In genomic region chr6:27624672-27625262, GRCh38 we compare ENCODE assay signal across 15 cellular contexts.
DNase-seq lines count a peak whose midpoint lies in the region; ATAC-seq and TF ChIP-seq lines count a peak whose summit lies in the region.
"Had no signal": no experiment of that assay in that cellular context is flagged by ENCODE, and none has a peak within 500 bp of the region (broad histone marks: within the 10 kb centered on the region; RNA-seq: fewer than 3 reads in every experiment).

No MANE protein-coding gene starts in this region.

- no peaks in the 10 kb centered on the region for H3K36me3 ChIP-seq in OCI-LY3 (replicated peaks; ENCODE audit: low read depth, low read length)
- H3K36me3 ChIP-seq in right atrium auricular region = no peaks in the 10 kb centered on the region
- H3K36me3 ChIP-seq: BLaER1 treated with 17β-estradiol and CSF1 and Interleukin-3, amounts not matched to agents 10 nM and 100 nM had no signal

- DNase-seq in left colon (no peak), right atrium auricular region (ENCODE audit: low spot score) (no peak), NAMALWA (ENCODE audit: low spot score) (no peak)
- DNase-seq: Calu3; CD8-positive, alpha-beta T cell; DMS79 treated with DMSO at 0.1 percent for 48 hours; GF-D8; GOT3; H7; IMR-90; KBM-7 had no signal

- peak overlapping the region; percentile 30 for H3K4me2 ChIP-seq in OCI-LY3 (ENCODE audit: low read length)
- H3K4me2 ChIP-seq: BLaER1 treated with 17β-estradiol and CSF1 and Interleukin-3, amounts not matched to agents 10 nM and 100 nM had no signal

- intact Hi-C loops in left colon (cut with DNase I, micrococcal nuclease) = no loop called here

- TF ChIP-seq CTCF in OCI-LY3 (IDR thresholded peaks at IDR 0.05; ENCODE audit: low read depth, low read length) = no peak
- TF ChIP-seq CTCF in right atrium auricular region (IDR thresholded peaks at IDR 0.05) = no peak

- no peak overlapping the region for H3K9ac ChIP-seq in OCI-LY3 (ENCODE audit: low read length)
- H3K9ac ChIP-seq: BLaER1 treated with 17β-estradiol and CSF1 and Interleukin-3, amounts not matched to agents 10 nM and 100 nM had no signal

- ATAC-seq in GM21529 (IDR thresholded peaks at IDR 0.05; ENCODE audit: unreplicated experiment) = peak; percentile 65
- ATAC-seq in left colon = peak; percentile 93
- no peak for ATAC-seq in HG02870 (IDR thresholded peaks at IDR 0.05; ENCODE audit: unreplicated experiment)
- ATAC-seq: CD8-positive, alpha-beta T cell had no signal

- H4K20me1 ChIP-seq in OCI-LY3 (ENCODE audit: insufficient read depth, low read length) = no peaks in the 10 kb centered on the region
- H4K20me1 ChIP-seq: BLaER1 treated with 17β-estradiol and CSF1 and Interleukin-3, amounts not matched to agents 10 nM and 100 nM had no signal

- H3K27me3 ChIP-seq in OCI-LY3 (ENCODE audit: low read depth, low read length) = peaks cover 6% of the 10 kb centered on the region; the same call in 1 of the 2 replicates
- H3K27me3 ChIP-seq in right atrium auricular region = no peaks in the 10 kb centered on the region
- H3K27me3 ChIP-seq: BLaER1 treated with 17β-estradiol and CSF1 and Interleukin-3, amounts not matched to agents 10 nM and 100 nM had no signal

- H3K9me3 ChIP-seq in OCI-LY3 (ENCODE audit: insufficient read depth, low read length) (no peaks in the 10 kb centered on the region), right atrium auricular region (no peaks in the 10 kb centered on the region)
- H3K9me3 ChIP-seq: BLaER1 treated with 17β-estradiol and CSF1 and Interleukin-3, amounts not matched to agents 10 nM and 100 nM had no signal

- peaks cover 12% of the 10 kb centered on the region for H3K4me1 ChIP-seq in OCI-LY3 (ENCODE audit: low read length)
- H3K4me1 ChIP-seq in right atrium auricular region = no peaks in the 10 kb centered on the region
- H3K4me1 ChIP-seq: BLaER1 treated with 17β-estradiol and CSF1 and Interleukin-3, amounts not matched to agents 10 nM and 100 nM had no signal

- H3K4me3 ChIP-seq in OCI-LY3 (ENCODE audit: low read length) (no peak overlapping the region), right atrium auricular region (no peak overlapping the region)
- H3K4me3 ChIP-seq: BLaER1 treated with 17β-estradiol and CSF1 and Interleukin-3, amounts not matched to agents 10 nM and 100 nM had no signal

- no peaks in the 10 kb centered on the region for H3K79me2 ChIP-seq in OCI-LY3 (ENCODE audit: low read length)

- H2AFZ ChIP-seq in OCI-LY3 (ENCODE audit: low read depth, low read length) = no peak overlapping the region

- H3K27ac ChIP-seq in OCI-LY3 (ENCODE audit: low read length) = no peak overlapping the region
- H3K27ac ChIP-seq in right atrium auricular region = no peak overlapping the region
- H3K27ac ChIP-seq: BLaER1 treated with 17β-estradiol and CSF1 and Interleukin-3, amounts not matched to agents 10 nM and 100 nM had no signal
